Comparison of ENCODE assay signal across 12 cellular contexts in the genomic region with DNA sequence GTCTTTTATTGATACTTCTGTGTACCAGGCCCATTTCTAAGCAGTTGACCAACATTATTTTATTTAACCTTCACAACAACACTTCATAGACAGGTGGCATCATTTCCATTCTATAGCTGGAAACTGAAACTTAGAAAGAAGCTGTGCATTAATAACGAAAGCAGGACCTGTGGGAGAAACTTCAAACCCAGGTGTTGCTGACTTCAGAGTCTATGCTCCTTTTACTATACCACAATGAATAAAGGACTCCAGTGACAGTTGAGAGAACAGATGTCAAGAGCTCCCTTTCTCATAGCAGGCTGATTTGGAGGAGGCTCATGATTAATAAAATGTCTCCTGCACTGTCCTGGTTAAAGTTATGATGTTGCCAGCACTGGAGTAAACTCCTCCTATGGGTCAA.
DNase-seq lines count a peak whose midpoint lies in the region; ATAC-seq lines count a peak whose summit lies in the region.
"Had no signal": no experiment of that assay in that cellular context is flagged by ENCODE, and none has a peak within 500 bp of the region (broad histone marks: within the 10 kb centered on the region; RNA-seq: fewer than 3 reads in every experiment).

No MANE protein-coding gene starts in this region.

- no peak for DNase-seq in HK-2 (ENCODE audit: unreplicated experiment)
- DNase-seq in SIG-M5 (lab: John Stamatoyannopoulos, UW), result no peak
- no peak for DNase-seq in C1 segment of cervical spinal cord (lab: John Stamatoyannopoulos, UW)
- DNase-seq in Kasumi-1 (lab: John Stamatoyannopoulos, UW), result no peak
- DNase-seq: activated CD4-positive, alpha-beta T cell treated with anti-CD3 and anti-CD28 coated beads, Interleukin-2, amount 50 U/mL, for 48 hours; anterior cingulate cortex; Karpas-422; sigmoid colon had no signal

- ATAC-seq in GM18511 (IDR thresholded peaks at IDR 0.05; ENCODE audit: unreplicated experiment), result peak; percentile 99
- ATAC-seq in GM19455 (IDR thresholded peaks at IDR 0.05; ENCODE audit: unreplicated experiment), result peak; percentile 99
- peak; percentile 99 for ATAC-seq in HG02884 (IDR thresholded peaks at IDR 0.05; ENCODE audit: unreplicated experiment)
- ATAC-seq in HG03565 (IDR thresholded peaks at IDR 0.05; ENCODE audit: unreplicated experiment), result peak; percentile 99
